ENCODE assay signal across 1 cellular context in genomic region chr12:91877022-91877421, GRCh38.
TF ChIP-seq lines count a peak whose summit lies in the region.

No MANE protein-coding gene starts in this region.

TF ChIP-seq in GM12878, 131 proteins besides CTCF, POLR2A, EP300 and RAD21 (continued from another document):
- no peak for TF ChIP-seq E2F8 (IDR thresholded peaks at IDR 0.05; ENCODE audit: low read depth, partially characterized antibody)
- TF ChIP-seq HCFC1 (IDR thresholded peaks at IDR 0.05; ENCODE audit: low read length): 0 out of 2 replicates have a peak, but pooled peaks have one; percentile 10
